Comparison of ENCODE assay signal across 18 cellular contexts in the genomic region with DNA sequence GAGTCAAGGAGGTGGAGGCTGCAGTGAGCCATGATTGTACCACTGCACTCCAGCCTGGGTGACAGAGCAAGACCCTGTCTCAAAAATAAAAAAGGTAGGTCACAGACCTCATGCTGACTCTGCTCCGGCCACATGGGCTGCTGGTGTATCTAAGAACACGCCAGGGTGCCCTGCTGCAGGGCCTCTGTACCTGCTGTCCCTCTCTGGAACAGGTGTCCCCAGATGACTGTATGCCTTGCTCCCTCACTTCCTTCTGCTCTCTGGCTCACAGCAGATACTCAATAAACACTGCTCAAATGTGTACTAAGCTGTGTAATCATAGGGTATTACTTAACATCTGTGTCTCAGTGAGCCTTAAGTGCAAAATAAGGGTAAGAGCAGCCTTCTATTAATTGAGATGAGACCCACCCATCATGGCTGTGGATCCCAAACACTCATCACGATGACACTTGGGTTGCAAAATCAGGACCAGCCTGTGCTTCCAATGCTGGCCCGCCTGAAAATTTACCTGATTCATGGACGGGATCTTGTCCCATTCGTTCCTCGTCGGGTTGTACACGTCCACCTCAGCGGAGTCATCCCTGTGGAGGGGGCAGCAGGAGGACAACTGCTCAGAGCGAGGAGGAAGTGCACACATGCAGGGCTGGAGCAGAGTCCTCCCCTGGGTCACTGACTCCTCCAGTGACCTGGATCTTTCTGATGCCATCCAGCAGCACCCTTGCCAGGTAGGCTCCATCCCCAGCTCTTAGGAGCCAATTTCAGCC. TPM values are rescaled to one million over a fixed set of nuclear protein-coding genes. Genes with fewer than 3 reads are reported as not detected.
"Had no signal": no experiment of that assay in that cellular context is flagged by ENCODE, and none has a peak within 500 bp of the region (broad histone marks: within the 10 kb centered on the region; RNA-seq: fewer than 3 reads in every experiment).

No MANE protein-coding gene starts in this region.

- H3K27ac Mint-ChIP-seq: activated B cell treated with CpG ODN at 0.5 μM for 24 hours; activated T-helper 1 cell treated with anti-CD3 and anti-CD28 coated beads, Interleukin-12 subunit alpha, Interleukin-12 subunit beta, Interleukin-2, Interleukin-4 antibody, amounts not matched to agents 30 ng/mL and 10 ng/mL and 1 ng/mL, durations not matched to agents 14 hours and 24 hours and 36 hours; dendritic cell treated with granulocyte-macrophage colony-stimulating factor and Interleukin-4, amounts not matched to agents 40 ng/mL and 50 ng/mL, for 4 days had no signal

- H3K27me3 ChIP-seq: brain microvascular endothelial cell, heart right ventricle, right atrium auricular region, thyroid gland, vagina had no signal

- H3K4me3 ChIP-seq: heart right ventricle, right atrium auricular region, thyroid gland, vagina had no signal

- H3K27me3 Mint-ChIP-seq: activated B cell treated with CpG ODN at 0.5 μM for 24 hours; dendritic cell treated with granulocyte-macrophage colony-stimulating factor and Interleukin-4, amounts not matched to agents 40 ng/mL and 50 ng/mL, for 4 days had no signal

- DNase-seq: activated B cell treated with CpG ODN at 0.5 μM for 24 hours; activated CD4-positive, alpha-beta T cell treated with anti-CD3 and anti-CD28 coated beads, Interleukin-2, amount 50 U/mL, for 1 hour; activated naive CD4-positive, alpha-beta T cell treated with anti-CD3 and anti-CD28 coated beads, Interleukin-2, amount 50 U/mL, for 16 hours; amniotic stem cell; brain microvascular endothelial cell; cerebellar nuclear complex; foreskin melanocyte; heart right ventricle; left ventricle myocardium superior; mesendoderm; small intestine; thyroid gland had no signal

- H3K27ac ChIP-seq: brain microvascular endothelial cell, thyroid gland, vagina had no signal

- H3K9me3 ChIP-seq: heart right ventricle, right atrium auricular region, thyroid gland, vagina had no signal

- H3K9me3 Mint-ChIP-seq: activated B cell treated with CpG ODN at 0.5 μM for 24 hours; activated T-helper 1 cell treated with anti-CD3 and anti-CD28 coated beads, Interleukin-12 subunit alpha, Interleukin-12 subunit beta, Interleukin-2, Interleukin-4 antibody, amounts not matched to agents 30 ng/mL and 10 ng/mL and 1 ng/mL, durations not matched to agents 14 hours and 24 hours and 36 hours; dendritic cell treated with granulocyte-macrophage colony-stimulating factor and Interleukin-4, amounts not matched to agents 40 ng/mL and 50 ng/mL, for 4 days had no signal

- H3K4me3 Mint-ChIP-seq: activated B cell treated with CpG ODN at 0.5 μM for 24 hours; activated T-helper 1 cell treated with anti-CD3 and anti-CD28 coated beads, Interleukin-12 subunit alpha, Interleukin-12 subunit beta, Interleukin-2, Interleukin-4 antibody, amounts not matched to agents 30 ng/mL and 10 ng/mL and 1 ng/mL, durations not matched to agents 14 hours and 24 hours and 36 hours; dendritic cell treated with granulocyte-macrophage colony-stimulating factor and Interleukin-4, amounts not matched to agents 40 ng/mL and 50 ng/mL, for 4 days had no signal

RNA-seq across cellular contexts. Expression of gene TAS1R1, which starts 40.1 kb away (rescaled TPM):
- total RNA-seq: activated B cell treated with CpG ODN at 0.5 μM for 24 hours; activated T-helper 1 cell treated with anti-CD3 and anti-CD28 coated beads, Interleukin-12 subunit alpha, Interleukin-12 subunit beta, Interleukin-2, Interleukin-4 antibody, amounts not matched to agents 30 ng/mL and 10 ng/mL and 1 ng/mL, durations not matched to agents 14 hours and 24 hours and 36 hours; heart right ventricle; left ventricle myocardium superior; right atrium auricular region; T-helper 1 cell treated with Interleukin-12 subunit alpha and Interleukin-12 subunit beta and Interleukin-4 antibody, amounts not matched to agents 30 ng/mL and 1 ng/mL, for 36 hours; thyroid gland; vagina had no signal
- polyA plus RNA-seq: heart right ventricle, neural cell had no signal
